18 cellular contexts compared by ENCODE assay signal in genomic region chr19:32945260-32945659, GRCh38.
"Had no signal": no experiment of that assay in that cellular context is flagged by ENCODE, and none has a peak within 500 bp of the region (broad histone marks: within the 10 kb centered on the region; RNA-seq: fewer than 3 reads in every experiment).

No MANE protein-coding gene starts in this region.

- H3K4me3 ChIP-seq: heart right ventricle, left lung, testis, vagina had no signal

- H3K27me3 Mint-ChIP-seq: brain; progenitor cell of endocrine pancreas; stimulated activated naive B cell treated with anti-CD40 and anti-IgM and Interleukin-4, amounts not matched to agents 10 μg/mL and 1 μg/mL and 100 μg/mL, for 72 hours had no signal

- H3K4me1 ChIP-seq: heart right ventricle, left lung, testis, vagina had no signal

- H3K9me3 ChIP-seq: heart right ventricle, left lung, testis, vagina had no signal

- H3K27ac ChIP-seq: heart right ventricle, left lung, testis, vagina had no signal

- ATAC-seq: activated naive CD4-positive, alpha-beta T cell treated with anti-CD3 and anti-CD28 coated beads, Interleukin-2, amount 50 U/mL, for 72 hours; heart right ventricle; left lung; natural killer cell; stimulated activated naive B cell treated with anti-CD40 and anti-IgM and Interleukin-4, amounts not matched to agents 10 μg/mL and 1 μg/mL and 100 μg/mL, for 72 hours had no signal

- H3K4me1 Mint-ChIP-seq: brain; mesothelial cell of epicardium; natural killer cell; stimulated activated naive B cell treated with anti-CD40 and anti-IgM and Interleukin-4, amounts not matched to agents 10 μg/mL and 1 μg/mL and 100 μg/mL, for 72 hours had no signal

- H3K27me3 ChIP-seq: heart right ventricle, left lung, testis, vagina had no signal

- H3K36me3 Mint-ChIP-seq: natural killer cell had no signal

- H3K4me3 Mint-ChIP-seq: brain; mesothelial cell of epicardium; natural killer cell; stimulated activated naive B cell treated with anti-CD40 and anti-IgM and Interleukin-4, amounts not matched to agents 10 μg/mL and 1 μg/mL and 100 μg/mL, for 72 hours had no signal

- H3K9me3 Mint-ChIP-seq: activated naive CD4-positive, alpha-beta T cell treated with anti-CD3 and anti-CD28 coated beads, Interleukin-2, amount 50 U/mL, for 72 hours; brain; mesothelial cell of epicardium; natural killer cell had no signal

- DNase-seq: activated gamma-delta T cell treated with Interleukin-2 at 50 U/mL for 16 hours; activated T-cell treated with anti-CD3 and anti-CD28 coated beads, Interleukin-2, amount 50 U/mL, for 1 hour; aorta; heart right ventricle; kidney; left lung; natural killer cell; retina; stimulated activated CD4-positive, alpha-beta T cell treated with anti-CD3 and anti-CD28 coated beads, Interleukin-2, amount 100 ng/mL, for 48 hours; stimulated activated CD8-positive, alpha-beta memory T cell treated with anti-CD3 and anti-CD28 coated beads, Interleukin-4, amount 100 ng/mL, for 48 hours; stimulated activated naive B cell treated with anti-CD40 and anti-IgM and Interleukin-4, amounts not matched to agents 10 μg/mL and 1 μg/mL and 100 μg/mL, for 72 hours; testis; trophoblast cell had no signal

- H3K27ac Mint-ChIP-seq: activated naive CD4-positive, alpha-beta T cell treated with anti-CD3 and anti-CD28 coated beads, Interleukin-2, amount 50 U/mL, for 72 hours; brain; mesothelial cell of epicardium; natural killer cell; progenitor cell of endocrine pancreas; stimulated activated naive B cell treated with anti-CD40 and anti-IgM and Interleukin-4, amounts not matched to agents 10 μg/mL and 1 μg/mL and 100 μg/mL, for 72 hours had no signal
